Comparison of ENCODE assay signal across 11 cellular contexts in the genomic region with DNA sequence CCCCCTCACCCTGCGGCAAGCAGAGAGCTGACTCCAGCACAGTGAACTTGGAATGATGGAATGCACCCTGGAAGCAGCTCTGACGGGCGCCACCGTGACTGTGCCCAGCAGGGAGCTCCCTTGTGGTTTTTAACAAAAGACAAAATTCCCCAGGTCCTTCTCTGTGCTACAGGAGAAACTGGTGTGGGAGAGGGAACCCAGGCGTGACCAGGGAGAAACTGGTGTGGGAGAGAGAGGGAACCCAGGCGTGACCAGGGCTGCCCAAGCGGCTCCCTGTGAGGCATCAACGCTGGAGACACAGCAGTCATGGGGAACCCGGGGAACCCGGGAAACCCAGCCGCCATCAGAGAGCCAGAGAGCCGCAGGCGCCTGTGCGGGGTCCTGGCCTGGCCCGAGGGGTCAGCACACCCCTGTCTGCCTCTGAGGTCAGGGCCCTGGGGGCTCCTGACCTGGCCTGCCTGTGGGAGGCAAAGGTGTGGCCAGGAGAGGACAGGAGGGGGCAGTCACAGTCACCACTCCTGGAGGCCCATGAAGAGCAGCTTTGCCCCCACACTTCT. TPM values are rescaled to one million over a fixed set of nuclear protein-coding genes. Genes with fewer than 3 reads are reported as not detected.
DNase-seq lines count a peak whose midpoint lies in the region; ATAC-seq and TF ChIP-seq lines count a peak whose summit lies in the region.
"Had no signal": no experiment of that assay in that cellular context is flagged by ENCODE, and none has a peak within 500 bp of the region (broad histone marks: within the 10 kb centered on the region; RNA-seq: fewer than 3 reads in every experiment).

No MANE protein-coding gene starts in this region.

- POLR2A ChIA-PET in CD4-positive, alpha-beta T cell (lab: Charles Lee) = no interaction called here

- no peak overlapping the region for H3K27ac Mint-ChIP-seq in CD4-positive, alpha-beta T cell

- TF ChIP-seq EP300 in stomach (IDR thresholded peaks at IDR 0.05) = no peak

- H3K4me3 Mint-ChIP-seq in CD4-positive, alpha-beta T cell = no peak overlapping the region

- H3K9me3 Mint-ChIP-seq in CD4-positive, alpha-beta T cell = no peaks in the 10 kb centered on the region

- peak; percentile 61 for DNase-seq in activated CD8-positive, alpha-beta memory T cell treated with anti-CD3 and anti-CD28 coated beads for 24 hours
- DNase-seq in activated CD8-positive, alpha-beta memory T cell treated with anti-CD3 and anti-CD28 coated beads, Interleukin-2, amount 50 U/mL, for 48 hours = no peak
- DNase-seq in NCI-H460 (ENCODE audit: extremely low read depth, low read depth) (peak; percentile 14), choroid plexus epithelial cell (ENCODE audit: low read depth) (peak; percentile 70), thyroid gland (peak; percentile 38 to 43), stomach (no peak)
- DNase-seq in CD4-positive, alpha-beta T cell = no peak
- DNase-seq: C1 segment of cervical spinal cord, left ventricle myocardium superior, right cardiac atrium had no signal

- intact Hi-C loops in thyroid gland (cut with DNase I) = no loop called here
- intact Hi-C loops in CD4-positive, alpha-beta T cell (cut with DNase I, micrococcal nuclease) = no loop called here
- intact Hi-C loops in stomach (cut with DNase I; ENCODE audit: low total_unique reads) = no loop called here

- TF ChIP-seq POLR2A in thyroid gland (IDR thresholded peaks at IDR 0.05) = no peak
- TF ChIP-seq POLR2A in stomach (IDR thresholded peaks at IDR 0.05) = no peak

- no peaks in the 10 kb centered on the region for H3K9me3 ChIP-seq in thyroid gland
- H3K9me3 ChIP-seq in CD4-positive, alpha-beta T cell (ENCODE audit: control insufficient read depth, low read length) = no peaks in the 10 kb centered on the region
- H3K9me3 ChIP-seq in stomach = no peaks in the 10 kb centered on the region

- H3K4me1 Mint-ChIP-seq in CD4-positive, alpha-beta T cell (ENCODE audit: low read depth) = no peaks in the 10 kb centered on the region

- no peak for ATAC-seq in CD4-positive, alpha-beta T cell (ENCODE audit: poor library complexity)
- no peak for ATAC-seq in HG03442 (IDR thresholded peaks at IDR 0.05; ENCODE audit: unreplicated experiment)
- ATAC-seq: left ventricle myocardium superior, right cardiac atrium had no signal

- 10 to 18% methylated on average over 7 to 13 of the region's 15 CpGs for WGBS in thyroid gland, 2 donors
- WGBS in stomach, 5 donors = 28 to 48% (median 32%) methylated on average over 9 to 15 of the region's 15 CpGs

- H3K27me3 ChIP-seq in thyroid gland (no peaks in the 10 kb centered on the region), stomach (peaks cover 9 to 54% (median 50%) of the 10 kb centered on the region in 3 donors)
- peaks cover 44% of the 10 kb centered on the region for H3K27me3 ChIP-seq in CD4-positive, alpha-beta T cell (ENCODE audit: control insufficient read depth, insufficient read depth, low read length)

- H3K27ac ChIP-seq in thyroid gland (no peak overlapping the region), stomach (no peak overlapping the region)
- no peak overlapping the region for H3K27ac ChIP-seq in CD4-positive, alpha-beta T cell (ENCODE audit: low read depth, low read length)

- peaks cover 17 to 28% of the 10 kb centered on the region in 2 donors for H3K36me3 ChIP-seq in thyroid gland
- H3K36me3 ChIP-seq in stomach = peaks cover 10 to 42% (median 40%) of the 10 kb centered on the region in 4 donors

- H3K4me3 ChIP-seq in choroid plexus epithelial cell (ENCODE audit: low read depth, low read length) (no peak overlapping the region), thyroid gland (replicated peaks in 1 of 3) (no peak overlapping the region), stomach (no peak overlapping the region)

- peaks cover 9% of the 10 kb centered on the region for H3K36me3 Mint-ChIP-seq in CD4-positive, alpha-beta T cell (ENCODE audit: low read depth)

- TF ChIP-seq CTCF in choroid plexus epithelial cell (conservative IDR thresholded peaks at IDR 0.05; ENCODE audit: low read depth, low read length) (peak; percentile 15), thyroid gland (IDR thresholded peaks at IDR 0.05) (no peak), stomach (IDR thresholded peaks at IDR 0.05) (no peak)
- TF ChIP-seq CTCF in CD4-positive, alpha-beta T cell (IDR thresholded peaks at IDR 0.05) = no peak

- CTCF ChIA-PET in CD4-positive, alpha-beta T cell (lab: Charles Lee) = no interaction called here

- H3K4me1 ChIP-seq in thyroid gland = peaks cover 10 to 25% of the 10 kb centered on the region in 2 donors
- H3K4me1 ChIP-seq in stomach = peaks cover 23 to 41% (median 27%) of the 10 kb centered on the region in 4 donors

- peaks cover 18% of the 10 kb centered on the region for H3K27me3 Mint-ChIP-seq in CD4-positive, alpha-beta T cell

RNA-seq across cellular contexts. Expression of gene AHRR, which starts 3.1 kb away (rescaled TPM):
- total RNA-seq in NCI-H460 (2014; rRNA removed; shearing (Covaris generic)) = 3.2 and 3.7 TPM in 2 replicates
- 1.6 and 5.2 TPM in 2 replicates for polyA plus RNA-seq in NCI-H460 (2014; cell fraction: nucleus; rRNA removed)
- total RNA-seq in thyroid gland (1 to 10 TPM in 3 of 4 donors, under 1 TPM in 1; 0.88 to 2.1 (median 1.3) TPM), stomach (10 to 100 TPM in 1 of 5 donors, 1 to 10 TPM in 2, under 1 TPM in 1, not detected in 1; 0.92 to 47.8 (median 1.3) TPM)
- total RNA-seq in CD4-positive, alpha-beta T cell = under 1 TPM; 0.45 to 0.63 TPM
- polyA plus RNA-seq in stomach = 1 to 10 TPM in 1 of 3 donors, under 1 TPM in 2; 0.63 to 1.1 (median 0.93) TPM

RNA-seq across cellular contexts. Expression of gene PDCD6, which starts 47.0 kb away (rescaled TPM):
- 168 and 179 TPM in 2 replicates for total RNA-seq in NCI-H460 (2014; rRNA removed; shearing (Covaris generic))
- polyA plus RNA-seq in NCI-H460 (2014; cell fraction: nucleus; rRNA removed) = 293 and 333 TPM in 2 replicates
- 100 to 1,000 TPM; 111 to 134 (median 124) TPM for total RNA-seq in thyroid gland
- 10 to 100 TPM; 36.9 to 38.1 TPM for total RNA-seq in CD4-positive, alpha-beta T cell
- total RNA-seq in stomach = 100 to 1,000 TPM in 1 of 5 donors, 10 to 100 TPM in 4; 58.5 to 105 (median 72.3) TPM
- 100 to 1,000 TPM; 108 to 119 (median 117) TPM for polyA plus RNA-seq in stomach

Comparison
In these comparisons a context has a peak if more than half of its experiments do, and no peak if none do; other contexts are left out.
1. DNase-seq: peak in activated CD8-positive, alpha-beta memory T cell treated with anti-CD3 and anti-CD28 coated beads for 24 hours (single experiment), NCI-H460 (single experiment), choroid plexus epithelial cell (single experiment) and thyroid gland (2 of 2); none in activated CD8-positive, alpha-beta memory T cell treated with anti-CD3 and anti-CD28 coated beads, Interleukin-2, amount 50 U/mL, for 48 hours (single experiment), CD4-positive, alpha-beta T cell (0 of 10) and stomach (single experiment).